ENCODE assay signal across 8 cellular contexts in the genomic region with DNA sequence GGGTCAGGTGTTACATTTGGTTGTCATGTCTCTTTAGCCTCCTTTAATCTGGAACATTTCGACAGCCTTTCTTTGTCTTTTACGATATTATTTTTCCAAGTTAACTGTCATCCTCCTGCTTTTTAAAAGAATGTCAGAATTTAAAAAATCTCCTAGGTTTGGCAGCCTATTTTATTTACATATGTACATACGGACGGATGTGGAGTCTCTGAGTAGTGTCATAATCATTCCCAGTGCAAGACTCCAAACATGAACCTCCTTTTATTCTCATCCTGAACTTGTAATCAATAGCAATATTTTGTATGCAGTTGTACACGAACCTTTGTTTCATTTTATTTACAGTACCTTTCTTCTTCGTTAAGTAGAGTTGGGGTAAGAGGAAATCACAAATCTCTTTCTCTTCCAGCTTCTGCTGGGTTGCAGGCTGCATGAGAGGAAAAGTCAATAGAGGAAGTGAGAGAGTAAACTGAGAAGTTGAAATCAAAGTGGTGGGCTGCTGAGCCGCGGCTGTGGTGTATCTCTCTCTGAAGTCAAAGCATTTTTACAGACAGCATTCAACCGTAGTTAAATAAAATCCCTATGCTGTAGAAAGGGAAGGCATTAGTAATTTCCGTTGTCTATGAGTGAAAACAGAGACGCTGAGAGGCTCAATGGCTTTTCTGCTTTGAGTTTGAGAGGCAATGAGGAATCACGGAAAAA. TPM values are rescaled to one million over a fixed set of nuclear protein-coding genes. Genes with fewer than 3 reads are reported as not detected.
DNase-seq lines count a peak whose midpoint lies in the region; ATAC-seq, FAIRE-seq and TF ChIP-seq lines count a peak whose summit lies in the region.

No MANE protein-coding gene starts in this region.

- H3K27ac Mint-ChIP-seq in activated CD8-positive, alpha-beta T cell treated with anti-CD3 and anti-CD28 coated beads for 36 hours = peak overlapping the region; percentile 53

- H3K9me3 ChIP-seq in upper lobe of right lung = no peaks in the 10 kb centered on the region

- POLR2A ChIA-PET in activated CD8-positive, alpha-beta T cell treated with anti-CD3 and anti-CD28 coated beads for 36 hours (lab: Charles Lee) = no interaction called here

- H3K27me3 Mint-ChIP-seq in activated CD8-positive, alpha-beta T cell treated with anti-CD3 and anti-CD28 coated beads for 36 hours = no peaks in the 10 kb centered on the region

- H3K4me1 Mint-ChIP-seq in activated CD8-positive, alpha-beta T cell treated with anti-CD3 and anti-CD28 coated beads for 36 hours (ENCODE audit: low read depth) = peaks cover 23% of the 10 kb centered on the region

- intact Hi-C loops in activated CD8-positive, alpha-beta T cell treated with anti-CD3 and anti-CD28 coated beads for 36 hours (cut with micrococcal nuclease) = no loop called here
- intact Hi-C loops in upper lobe of right lung (cut with DNase I) = no loop called here

- in situ Hi-C loops in GM13976 (cut with MboI; ENCODE audit: low sequenced_read_pairs, unreplicated experiment) = no loop called here

- no peak overlapping the region for H3K27ac ChIP-seq in upper lobe of right lung

- H3K4me3 ChIP-seq in upper lobe of right lung = no peak overlapping the region

- H3K9me3 Mint-ChIP-seq in activated CD8-positive, alpha-beta T cell treated with anti-CD3 and anti-CD28 coated beads for 36 hours = peaks cover 1% of the 10 kb centered on the region

- TF ChIP-seq POLR2A in H54 (IDR thresholded peaks at IDR 0.05; ENCODE audit: low read depth, low read length) = no peak

- ATAC-seq in GM19468 (IDR thresholded peaks at IDR 0.05; ENCODE audit: extremely low read depth, unreplicated experiment) (peak; percentile 98), HG03442 (IDR thresholded peaks at IDR 0.05; ENCODE audit: unreplicated experiment) (peak; percentile 97), upper lobe of right lung (peak; percentile 75)
- peak; percentile 67 for ATAC-seq in activated CD8-positive, alpha-beta T cell treated with anti-CD3 and anti-CD28 coated beads for 36 hours

- no peaks in the 10 kb centered on the region for H3K4me1 ChIP-seq in upper lobe of right lung

- DNase-seq in GM13976 (ENCODE audit: low spot score) = peak; percentile 13
- peak; percentile 44 for DNase-seq in activated CD8-positive, alpha-beta T cell treated with anti-CD3 and anti-CD28 coated beads for 36 hours
- no peak for DNase-seq in upper lobe of right lung
- no peak for DNase-seq in epidermal melanocyte (ENCODE audit: insufficient read length, low spot score)
- DNase-seq in mucosa of gallbladder (ENCODE audit: low spot score) = no peak
- DNase-seq in H54 (ENCODE audit: insufficient read length, low spot score) = no peak

- H3K36me3 ChIP-seq in upper lobe of right lung = no peaks in the 10 kb centered on the region

- CTCF ChIA-PET in activated CD8-positive, alpha-beta T cell treated with anti-CD3 and anti-CD28 coated beads for 36 hours (lab: Charles Lee) = no interaction called here

- no peak for TF ChIP-seq CTCF in GM13976 (IDR thresholded peaks at IDR 0.05; ENCODE audit: borderline replicate concordance, control extremely low read depth, extremely low read depth, insufficient read depth, missing control alignments)
- TF ChIP-seq CTCF in activated CD8-positive, alpha-beta T cell treated with anti-CD3 and anti-CD28 coated beads for 36 hours (IDR thresholded peaks at IDR 0.05) = no peak
- TF ChIP-seq CTCF in upper lobe of right lung (IDR thresholded peaks at IDR 0.05) = no peak

- no peaks in the 10 kb centered on the region for H3K27me3 ChIP-seq in upper lobe of right lung

- FAIRE-seq in H54 (lab: Jason Lieb, UNC) = no peak

- H3K36me3 Mint-ChIP-seq in activated CD8-positive, alpha-beta T cell treated with anti-CD3 and anti-CD28 coated beads for 36 hours (ENCODE audit: low read depth) = no peaks in the 10 kb centered on the region

- peak overlapping the region; percentile 61 for H3K4me3 Mint-ChIP-seq in activated CD8-positive, alpha-beta T cell treated with anti-CD3 and anti-CD28 coated beads for 36 hours

RNA-seq across cellular contexts. Expression of gene RPS6KA3, which starts 53.9 kb away (rescaled TPM):
- 10 to 100 TPM; 52.6 to 56.9 TPM for total RNA-seq in activated CD8-positive, alpha-beta T cell treated with anti-CD3 and anti-CD28 coated beads for 36 hours
- total RNA-seq in upper lobe of right lung = 70.5 TPM
- total RNA-seq in mucosa of gallbladder = 51.9 TPM

Comparison
In these comparisons a context has a peak if more than half of its experiments do, and no peak if none do; other contexts are left out.
1. DNase-seq: peak in GM13976 (single experiment) and activated CD8-positive, alpha-beta T cell treated with anti-CD3 and anti-CD28 coated beads for 36 hours (single experiment); none in upper lobe of right lung (single experiment), epidermal melanocyte (single experiment), mucosa of gallbladder (single experiment) and H54 (single experiment).
2. Peak in every context shown above with its lines, with median percentiles within 50 percentile points of each other: ATAC-seq.